In the genomic region with DNA sequence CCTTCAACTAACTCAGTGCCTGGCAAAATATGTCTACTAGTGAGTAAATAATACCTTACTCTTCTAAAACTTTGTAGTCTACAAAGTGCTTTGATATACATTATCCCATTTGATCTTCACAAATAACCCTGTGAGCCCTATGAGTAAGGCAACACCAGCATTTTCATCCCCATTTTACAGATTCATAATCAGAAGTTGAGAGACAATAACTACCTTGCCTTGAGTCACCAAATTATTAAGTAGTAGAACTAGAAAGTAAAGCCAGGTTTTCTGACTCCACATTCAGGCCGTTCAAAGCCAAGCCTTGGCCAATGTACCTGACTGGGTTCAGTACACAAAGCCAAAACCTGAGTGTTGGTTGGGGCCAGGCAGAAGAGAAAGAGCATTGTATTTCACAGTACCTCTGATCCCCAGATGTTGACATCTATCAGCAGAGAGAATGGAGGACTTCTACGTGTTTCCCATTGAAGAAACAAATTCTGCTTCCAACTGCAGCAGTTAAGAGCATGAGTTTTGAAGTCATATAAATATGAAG, we compare ENCODE assay signal across 1 cellular context.
A peak's percentile ranks its signal among the peaks of the same experiment; 100 is the strongest.
TF ChIP-seq lines count a peak whose summit lies in the region.

No MANE protein-coding gene starts in this region.

TF ChIP-seq in HepG2, 621 proteins besides CTCF, POLR2A, EP300 and RAD21 (continued from another document):
- no peak for TF ChIP-seq YY1 (IDR thresholded peaks at IDR 0.05; ENCODE audit: insufficient read depth, insufficient replicate concordance, low read depth, low read length)
- 0 out of 2 replicates have a peak, but pooled peaks have one; percentile 24 for TF ChIP-seq BCL6 (CRISPR knock-in tag; IDR thresholded peaks at IDR 0.05)
- TF ChIP-seq ZNF430 (CRISPR knock-in tag; IDR thresholded peaks at IDR 0.05) = no peak
- 0 out of 2 replicates have a peak, but pooled peaks have one; percentile 4 for TF ChIP-seq PPARG (CRISPR knock-in tag; conservative IDR thresholded peaks at IDR 0.05)
- TF ChIP-seq, protein P1, sequence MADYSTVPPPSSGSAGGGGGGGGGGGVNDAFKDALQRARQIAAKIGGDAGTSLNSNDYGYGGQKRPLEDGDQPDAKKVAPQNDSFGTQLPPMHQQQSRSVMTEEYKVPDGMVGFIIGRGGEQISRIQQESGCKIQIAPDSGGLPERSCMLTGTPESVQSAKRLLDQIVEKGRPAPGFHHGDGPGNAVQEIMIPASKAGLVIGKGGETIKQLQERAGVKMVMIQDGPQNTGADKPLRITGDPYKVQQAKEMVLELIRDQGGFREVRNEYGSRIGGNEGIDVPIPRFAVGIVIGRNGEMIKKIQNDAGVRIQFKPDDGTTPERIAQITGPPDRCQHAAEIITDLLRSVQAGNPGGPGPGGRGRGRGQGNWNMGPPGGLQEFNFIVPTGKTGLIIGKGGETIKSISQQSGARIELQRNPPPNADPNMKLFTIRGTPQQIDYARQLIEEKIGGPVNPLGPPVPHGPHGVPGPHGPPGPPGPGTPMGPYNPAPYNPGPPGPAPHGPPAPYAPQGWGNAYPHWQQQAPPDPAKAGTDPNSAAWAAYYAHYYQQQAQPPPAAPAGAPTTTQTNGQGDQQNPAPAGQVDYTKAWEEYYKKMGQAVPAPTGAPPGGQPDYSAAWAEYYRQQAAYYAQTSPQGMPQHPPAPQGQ (CRISPR knock-in tag; IDR thresholded peaks at IDR 0.05; ENCODE audit: borderline replicate concordance) = no peak
- TF ChIP-seq SMARCE1 (IDR thresholded peaks at IDR 0.05; ENCODE audit: borderline replicate concordance) = no peak
- TF ChIP-seq MTA3 (CRISPR knock-in tag; IDR thresholded peaks at IDR 0.05) = no peak
- TF ChIP-seq, protein P2, sequence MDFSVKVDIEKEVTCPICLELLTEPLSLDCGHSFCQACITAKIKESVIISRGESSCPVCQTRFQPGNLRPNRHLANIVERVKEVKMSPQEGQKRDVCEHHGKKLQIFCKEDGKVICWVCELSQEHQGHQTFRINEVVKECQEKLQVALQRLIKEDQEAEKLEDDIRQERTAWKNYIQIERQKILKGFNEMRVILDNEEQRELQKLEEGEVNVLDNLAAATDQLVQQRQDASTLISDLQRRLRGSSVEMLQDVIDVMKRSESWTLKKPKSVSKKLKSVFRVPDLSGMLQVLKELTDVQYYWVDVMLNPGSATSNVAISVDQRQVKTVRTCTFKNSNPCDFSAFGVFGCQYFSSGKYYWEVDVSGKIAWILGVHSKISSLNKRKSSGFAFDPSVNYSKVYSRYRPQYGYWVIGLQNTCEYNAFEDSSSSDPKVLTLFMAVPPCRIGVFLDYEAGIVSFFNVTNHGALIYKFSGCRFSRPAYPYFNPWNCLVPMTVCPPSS (IDR thresholded peaks at IDR 0.05) = no peak
- no peak for TF ChIP-seq ARNTL (CRISPR knock-in tag; IDR thresholded peaks at IDR 0.05)
- TF ChIP-seq HNF4G (IDR thresholded peaks at IDR 0.05; ENCODE audit: borderline replicate concordance, low read depth, low read length) = 0 out of 2 replicates have a peak, but pooled peaks have one; percentile 38
- TF ChIP-seq HNF4G (CRISPR knock-in tag; IDR thresholded peaks at IDR 0.05; ENCODE audit: borderline replicate concordance, low read depth) = no peak
- TF ChIP-seq ONECUT2 (CRISPR knock-in tag; IDR thresholded peaks at IDR 0.05) = no peak
- no peak for TF ChIP-seq ZNF746 (CRISPR knock-in tag; IDR thresholded peaks at IDR 0.05)
- TF ChIP-seq TAF1 (CRISPR knock-in tag; IDR thresholded peaks at IDR 0.05) = no peak
- TF ChIP-seq ZNF841 (CRISPR knock-in tag; IDR thresholded peaks at IDR 0.05; ENCODE audit: borderline replicate concordance) = no peak
- TF ChIP-seq ATRX (CRISPR knock-in tag; IDR thresholded peaks at IDR 0.05; ENCODE audit: borderline replicate concordance) = no peak
- TF ChIP-seq KLF16 (CRISPR knock-in tag; IDR thresholded peaks at IDR 0.05) = no peak
- no peak for TF ChIP-seq NFKBIZ (CRISPR knock-in tag; IDR thresholded peaks at IDR 0.05)
- no peak for TF ChIP-seq KDM5A (IDR thresholded peaks at IDR 0.05; ENCODE audit: borderline replicate concordance, low read length)
- no peak for TF ChIP-seq ZNF749 (CRISPR knock-in tag; IDR thresholded peaks at IDR 0.05; ENCODE audit: borderline replicate concordance)
- TF ChIP-seq ZNF549 (CRISPR knock-in tag; IDR thresholded peaks at IDR 0.05) = no peak
- no peak for TF ChIP-seq PAF1 (CRISPR knock-in tag; IDR thresholded peaks at IDR 0.05)
- TF ChIP-seq HDAC6 (IDR thresholded peaks at IDR 0.05; ENCODE audit: low read depth, low read length) = no peak
- no peak for TF ChIP-seq ZC3H13 (CRISPR knock-in tag; IDR thresholded peaks at IDR 0.05)
- TF ChIP-seq RBM22 (optimal IDR thresholded peaks at IDR 0.05; ENCODE audit: low read length) = no peak
- TF ChIP-seq RELA (CRISPR knock-in tag; IDR thresholded peaks at IDR 0.05) = no peak
- TF ChIP-seq, protein P3, sequence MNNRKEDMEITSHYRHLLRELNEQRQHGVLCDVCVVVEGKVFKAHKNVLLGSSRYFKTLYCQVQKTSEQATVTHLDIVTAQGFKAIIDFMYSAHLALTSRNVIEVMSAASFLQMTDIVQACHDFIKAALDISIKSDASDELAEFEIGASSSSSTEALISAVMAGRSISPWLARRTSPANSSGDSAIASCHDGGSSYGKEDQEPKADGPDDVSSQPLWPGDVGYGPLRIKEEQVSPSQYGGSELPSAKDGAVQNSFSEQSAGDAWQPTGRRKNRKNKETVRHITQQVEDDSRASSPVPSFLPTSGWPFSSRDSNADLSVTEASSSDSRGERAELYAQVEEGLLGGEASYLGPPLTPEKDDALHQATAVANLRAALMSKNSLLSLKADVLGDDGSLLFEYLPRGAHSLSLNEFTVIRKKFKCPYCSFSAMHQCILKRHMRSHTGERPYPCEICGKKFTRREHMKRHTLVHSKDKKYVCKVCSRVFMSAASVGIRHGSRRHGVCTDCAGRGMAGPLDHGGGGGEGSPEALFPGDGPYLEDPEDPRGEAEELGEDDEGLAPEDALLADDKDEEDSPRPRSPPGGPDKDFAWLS (CRISPR knock-in tag; IDR thresholded peaks at IDR 0.05; ENCODE audit: borderline replicate concordance) = no peak
